ENCODE assay signal across 8 cellular contexts in the genomic region with DNA sequence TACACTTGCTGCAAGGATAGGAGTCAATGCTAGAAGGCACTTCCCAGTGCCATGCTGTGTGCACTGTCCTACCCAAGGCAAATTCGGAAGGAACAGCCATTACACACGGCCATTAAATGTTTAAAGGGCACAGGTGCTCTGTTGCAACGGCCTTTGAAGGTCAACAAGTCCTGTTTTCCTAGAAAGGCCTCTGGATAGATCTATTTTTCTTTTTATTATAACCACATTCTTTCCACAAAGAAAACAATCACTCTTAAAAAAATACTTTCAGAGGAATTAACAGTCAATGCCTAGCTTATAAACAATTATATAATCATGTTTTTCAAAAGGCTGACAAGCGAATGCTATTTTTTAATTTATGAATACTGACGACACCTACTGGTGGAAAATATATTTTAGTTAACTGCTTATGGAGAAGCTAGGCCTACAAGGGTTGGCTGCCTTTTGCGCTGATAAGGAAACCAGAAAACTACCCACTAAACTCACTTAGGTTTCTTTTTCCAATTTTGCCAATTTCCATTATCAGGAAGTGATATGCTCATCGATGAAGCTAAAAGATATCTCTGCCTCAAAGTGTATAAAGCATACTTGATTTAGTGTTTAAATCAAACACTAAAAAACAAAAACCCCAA. TPM values are rescaled to one million over a fixed set of nuclear protein-coding genes. Genes with fewer than 3 reads are reported as not detected.
DNase-seq lines count a peak whose midpoint lies in the region; ATAC-seq and TF ChIP-seq lines count a peak whose summit lies in the region.

No MANE protein-coding gene starts in this region.

- no peaks in the 10 kb centered on the region for H3K9me3 Mint-ChIP-seq in activated naive CD4-positive, alpha-beta T cell treated with anti-CD3 and anti-CD28 coated beads, Interleukin-2, amount 50 U/mL, for 72 hours

- peak overlapping the region; percentile 99 for H3K4me2 ChIP-seq in parathyroid adenoma (ENCODE audit: low read length)

- TF ChIP-seq CTCF in gastroesophageal sphincter (IDR thresholded peaks at IDR 0.05) (peak; percentile 54 to 76 (median 72)), parathyroid adenoma (IDR thresholded peaks at IDR 0.05) (peak; percentile 75)

- peaks cover 43% of the 10 kb centered on the region for H3K79me2 ChIP-seq in parathyroid adenoma

- H3K27ac ChIP-seq in gastroesophageal sphincter, result peak overlapping the region in 3 of 4 donors; percentile 22 to 80 (median 40)
- peak overlapping the region; percentile 88 for H3K27ac ChIP-seq in parathyroid adenoma

- no peak overlapping the region for H3K9ac ChIP-seq in parathyroid adenoma

- ATAC-seq in GM21526 (IDR thresholded peaks at IDR 0.05; ENCODE audit: low FRiP score, unreplicated experiment) (peak; percentile 34), gastroesophageal sphincter (no peak), GM18873 (IDR thresholded peaks at IDR 0.05; ENCODE audit: low FRiP score, unreplicated experiment) (no peak)
- ATAC-seq in activated naive CD4-positive, alpha-beta T cell treated with anti-CD3 and anti-CD28 coated beads, Interleukin-2, amount 50 U/mL, for 72 hours, result no peak

- 10 to 17% methylated on average over 7 of the region's 7 CpGs for WGBS in gastroesophageal sphincter (ENCODE audit: low coverage in 1 of 2), 2 donors

- no peaks in the 10 kb centered on the region for H3K9me3 ChIP-seq in gastroesophageal sphincter
- H3K9me3 ChIP-seq in parathyroid adenoma (ENCODE audit: control insufficient read depth, low read length), result no peaks in the 10 kb centered on the region

- H3K4me3 ChIP-seq in gastroesophageal sphincter, result peak overlapping the region; percentile 20 to 39
- peak overlapping the region; percentile 96 for H3K4me3 ChIP-seq in parathyroid adenoma (ENCODE audit: low read depth, low read length)

- DNase-seq in AG20443 (ENCODE audit: low spot score) (peak; percentile 48), NCI-H524 treated with DMSO at 0.1 percent for 48 hours (lab: John Stamatoyannopoulos, UW) (peak; percentile 11), COLO668 (lab: John Stamatoyannopoulos, UW; ENCODE audit: unreplicated experiment) (no peak)
- no peak for DNase-seq in activated naive CD4-positive, alpha-beta T cell treated with anti-CD3 and anti-CD28 coated beads, Interleukin-2, amount 50 U/mL, for 72 hours (ENCODE audit: low spot score in 2 of 2)

- H3K36me3 ChIP-seq in gastroesophageal sphincter, result no peaks in the 10 kb centered on the region
- H3K36me3 ChIP-seq in parathyroid adenoma (ENCODE audit: control insufficient read depth, insufficient read depth, low read length), result no peaks in the 10 kb centered on the region

- no peaks in the 10 kb centered on the region for H3K27me3 ChIP-seq in gastroesophageal sphincter
- H3K27me3 ChIP-seq in parathyroid adenoma (ENCODE audit: control insufficient read depth, insufficient read depth, low read length), result no peaks in the 10 kb centered on the region

- no peak for TF ChIP-seq POLR2A in gastroesophageal sphincter (IDR thresholded peaks at IDR 0.05)

- peak overlapping the region; percentile 68 to 95 for H3K27ac Mint-ChIP-seq in activated naive CD4-positive, alpha-beta T cell treated with anti-CD3 and anti-CD28 coated beads, Interleukin-2, amount 50 U/mL, for 72 hours

- H3K36me3 Mint-ChIP-seq in activated naive CD4-positive, alpha-beta T cell treated with anti-CD3 and anti-CD28 coated beads, Interleukin-2, amount 50 U/mL, for 72 hours, result peaks cover 27 to 30% of the 10 kb centered on the region in 2 donors

- H3K4me1 ChIP-seq in gastroesophageal sphincter, result peaks cover 0 to 69% (median 12%) of the 10 kb centered on the region in 3 donors
- H3K4me1 ChIP-seq in parathyroid adenoma, result peaks cover 14% of the 10 kb centered on the region

- peak overlapping the region; percentile 52 for H2AFZ ChIP-seq in parathyroid adenoma

- no peak for TF ChIP-seq EP300 in gastroesophageal sphincter (IDR thresholded peaks at IDR 0.05)

RNA-seq across cellular contexts. Expression of gene ARHGEF3, which starts 2.4 kb away (rescaled TPM):
- 10 to 100 TPM; 35.7 to 54.0 TPM for total RNA-seq in activated naive CD4-positive, alpha-beta T cell treated with anti-CD3 and anti-CD28 coated beads, Interleukin-2, amount 50 U/mL, for 72 hours
- total RNA-seq in gastroesophageal sphincter, result 10 to 100 TPM; 10.1 to 21.6 (median 10.5) TPM

Comparison
In these comparisons a context has a peak if more than half of its experiments do, and no peak if none do; other contexts are left out.
1. DNase-seq: peak in AG20443 (single experiment) and NCI-H524 treated with DMSO at 0.1 percent for 48 hours (single experiment); none in activated naive CD4-positive, alpha-beta T cell treated with anti-CD3 and anti-CD28 coated beads, Interleukin-2, amount 50 U/mL, for 72 hours (0 of 2) and COLO668 (single experiment).